Comparison of ENCODE assay signal across 2 cellular contexts in the genomic region with DNA sequence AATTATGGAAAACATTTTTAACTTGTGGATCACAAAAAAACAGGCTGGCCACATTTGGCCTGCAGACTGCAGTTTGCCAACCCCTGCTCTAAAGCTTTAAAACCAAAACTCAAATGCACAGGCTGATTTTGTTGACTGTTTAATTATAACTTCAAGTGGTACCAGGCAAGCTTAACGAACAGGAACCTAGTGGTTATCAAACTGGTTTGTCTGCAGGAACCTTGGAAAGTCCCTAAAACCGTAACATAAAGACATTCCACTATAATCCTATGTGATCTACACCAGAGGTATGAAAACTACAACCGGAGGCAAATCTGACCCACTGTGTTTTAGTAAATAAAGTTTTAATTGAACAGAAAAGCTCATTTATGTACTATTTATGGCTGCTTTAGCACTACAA.
TF ChIP-seq lines count a peak whose summit lies in the region.

No MANE protein-coding gene starts in this region.

TF ChIP-seq in WTC11, 78 proteins besides CTCF, POLR2A, EP300 and RAD21 (continued from another document):
- no peak for TF ChIP-seq SOX15 (CRISPR knock-in tag; IDR thresholded peaks at IDR 0.05)

TF ChIP-seq in SK-N-SH, 30 proteins besides CTCF, POLR2A, EP300 and RAD21 (continued from another document):
- no peak for TF ChIP-seq NFIC (IDR thresholded peaks at IDR 0.05; ENCODE audit: borderline replicate concordance)
TF ChIP-seq in SK-N-SH: peak in this region for 0.
